Comparison of ENCODE assay signal across 6 cellular contexts in the genomic region with DNA sequence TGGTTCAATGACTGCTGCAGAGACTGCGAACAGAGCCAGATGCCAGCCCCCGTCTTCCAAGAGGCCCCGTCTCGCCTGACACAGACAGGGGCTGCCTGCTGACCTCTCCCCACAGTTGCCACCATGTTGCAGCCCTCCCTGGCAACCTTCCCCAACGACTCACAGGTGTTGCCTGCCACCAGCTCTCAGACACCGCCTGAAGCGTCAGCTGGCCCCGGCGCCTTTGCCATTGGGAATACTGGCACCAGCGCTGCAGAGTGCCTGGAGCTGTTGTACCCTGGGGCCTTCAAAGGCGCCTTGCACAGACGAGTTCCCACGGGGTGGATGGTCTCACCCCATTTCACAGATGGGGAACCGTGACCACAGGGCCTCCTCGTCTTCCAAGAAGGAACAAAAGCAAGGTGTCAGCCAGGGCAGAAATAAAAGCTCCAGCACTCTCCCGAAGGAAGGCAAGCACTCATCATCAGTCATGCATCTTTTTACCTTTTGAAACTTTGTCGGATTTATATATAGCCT.
"Had no signal": no experiment of that assay in that cellular context is flagged by ENCODE, and none has a peak within 500 bp of the region (broad histone marks: within the 10 kb centered on the region; RNA-seq: fewer than 3 reads in every experiment).

No MANE protein-coding gene starts in this region.

- DNase-seq: GM23248, GOT3, H9, HCEC 1CT had no signal

- H3K27ac Mint-ChIP-seq: H9, IgD-negative memory B cell had no signal

- H3K4me3 Mint-ChIP-seq: H9, IgD-negative memory B cell had no signal

- ATAC-seq: HepG2 had no signal

- H3K27me3 Mint-ChIP-seq: IgD-negative memory B cell had no signal

- H3K4me1 Mint-ChIP-seq: H9 had no signal
